13 cellular contexts compared by ENCODE assay signal in genomic region chr20:41309817-41310216, GRCh38. TPM values are rescaled to one million over a fixed set of nuclear protein-coding genes. Genes with fewer than 3 reads are reported as not detected.
A peak's percentile ranks its signal among the peaks of the same experiment; 100 is the strongest.
DNase-seq lines count a peak whose midpoint lies in the region; ATAC-seq and TF ChIP-seq lines count a peak whose summit lies in the region.
"Had no signal": no experiment of that assay in that cellular context is flagged by ENCODE, and none has a peak within 500 bp of the region (broad histone marks: within the 10 kb centered on the region; RNA-seq: fewer than 3 reads in every experiment).

No MANE protein-coding gene starts in this region.

- no peak overlapping the region for H3K4me3 ChIP-seq in heart right ventricle
- no peak overlapping the region for H3K4me3 ChIP-seq in ascending aorta
- no peak overlapping the region for H3K4me3 ChIP-seq in gastroesophageal sphincter
- H3K4me3 ChIP-seq in tibial artery, result no peak overlapping the region
- H3K4me3 ChIP-seq: ovary had no signal

- no peak for TF ChIP-seq CTCF in heart right ventricle (IDR thresholded peaks at IDR 0.05)
- no peak for TF ChIP-seq CTCF in ascending aorta (IDR thresholded peaks at IDR 0.05)
- no peak for TF ChIP-seq CTCF in gastroesophageal sphincter (IDR thresholded peaks at IDR 0.05)
- no peak for TF ChIP-seq CTCF in tibial artery (IDR thresholded peaks at IDR 0.05)
- no peak for TF ChIP-seq CTCF in activated CD8-positive, alpha-beta T cell treated with anti-CD3 and anti-CD28 coated beads for 36 hours (IDR thresholded peaks at IDR 0.05)

- H3K4me1 ChIP-seq in heart right ventricle (peaks cover 5 to 77% (median 39%) of the 10 kb centered on the region in 9 donors), ascending aorta (peaks cover 14 to 36% of the 10 kb centered on the region in 2 donors), gastroesophageal sphincter (peaks cover 29 to 82% (median 31%) of the 10 kb centered on the region in 3 donors), tibial artery (peaks cover 0 to 80% (median 17%) of the 10 kb centered on the region in 4 donors)

- CTCF ChIA-PET in activated CD8-positive, alpha-beta T cell treated with anti-CD3 and anti-CD28 coated beads for 36 hours (lab: Charles Lee), result no interaction called here

- H3K27me3 ChIP-seq in heart right ventricle (no peaks in the 10 kb centered on the region), ascending aorta (no peaks in the 10 kb centered on the region), gastroesophageal sphincter (no peaks in the 10 kb centered on the region), tibial artery (no peaks in the 10 kb centered on the region)
- H3K27me3 ChIP-seq: ovary had no signal

- peaks cover 26% of the 10 kb centered on the region for H3K4me1 Mint-ChIP-seq in activated CD8-positive, alpha-beta T cell treated with anti-CD3 and anti-CD28 coated beads for 36 hours (ENCODE audit: low read depth)
- H3K4me1 Mint-ChIP-seq in activated T-cell treated with anti-CD3 and anti-CD28 coated beads, Interleukin-2, amount 50 U/mL, for 24 hours (ENCODE audit: low read depth), result peaks cover 14% of the 10 kb centered on the region

- no peak overlapping the region for H3K27ac Mint-ChIP-seq in activated CD8-positive, alpha-beta T cell treated with anti-CD3 and anti-CD28 coated beads for 36 hours
- no peak overlapping the region for H3K27ac Mint-ChIP-seq in activated T-cell treated with anti-CD3 and anti-CD28 coated beads, Interleukin-2, amount 50 U/mL, for 24 hours
- H3K27ac Mint-ChIP-seq: stimulated activated naive CD8-positive, alpha-beta T cell treated with anti-CD3 and anti-CD28 coated beads, Interleukin-15, Interleukin-2, amounts not matched to agents 100 ng/mL and 50 ng/mL, for 24 hours had no signal

- ATAC-seq in heart right ventricle (no peak), gastroesophageal sphincter (peak; percentile 34), HG03469 (IDR thresholded peaks at IDR 0.05; ENCODE audit: unreplicated experiment) (no peak)
- ATAC-seq in activated CD8-positive, alpha-beta T cell treated with anti-CD3 and anti-CD28 coated beads for 36 hours, result no peak

- no peaks in the 10 kb centered on the region for H3K27me3 Mint-ChIP-seq in activated CD8-positive, alpha-beta T cell treated with anti-CD3 and anti-CD28 coated beads for 36 hours
- H3K27me3 Mint-ChIP-seq in activated T-cell treated with anti-CD3 and anti-CD28 coated beads, Interleukin-2, amount 50 U/mL, for 24 hours, result no peaks in the 10 kb centered on the region
- H3K27me3 Mint-ChIP-seq: stimulated activated naive CD8-positive, alpha-beta T cell treated with anti-CD3 and anti-CD28 coated beads, Interleukin-15, Interleukin-2, amounts not matched to agents 100 ng/mL and 50 ng/mL, for 24 hours had no signal

- H3K9me3 ChIP-seq in heart right ventricle, result no peaks in the 10 kb centered on the region
- no peaks in the 10 kb centered on the region for H3K9me3 ChIP-seq in ascending aorta
- H3K9me3 ChIP-seq in gastroesophageal sphincter, result no peaks in the 10 kb centered on the region
- H3K9me3 ChIP-seq in tibial artery, result no peaks in the 10 kb centered on the region
- H3K9me3 ChIP-seq: ovary had no signal

- peak overlapping the region in 6 of 10 donors; percentile 18 to 77 (median 43) for H3K27ac ChIP-seq in heart right ventricle
- peak overlapping the region; percentile 67 to 88 for H3K27ac ChIP-seq in ascending aorta
- peak overlapping the region in 3 of 4 donors; percentile 62 to 78 (median 65) for H3K27ac ChIP-seq in gastroesophageal sphincter
- H3K27ac ChIP-seq in tibial artery, result peak overlapping the region; percentile 71 to 76
- H3K27ac ChIP-seq: ovary had no signal

- DNase-seq in heart right ventricle, result no peak
- no peak for DNase-seq in cardiac septum (ENCODE audit: low spot score)
- no peak for DNase-seq in ascending aorta (ENCODE audit: low spot score in 2 of 2)
- no peak for DNase-seq in tibial artery
- DNase-seq in activated CD8-positive, alpha-beta T cell treated with anti-CD3 and anti-CD28 coated beads for 36 hours, result no peak
- no peak for DNase-seq in activated T-cell treated with anti-CD3 and anti-CD28 coated beads, Interleukin-2, amount 50 U/mL, for 24 hours
- DNase-seq: ACHN; activated CD8-positive, alpha-beta memory T cell treated with anti-CD3 and anti-CD28 coated beads, Interleukin-2, amount 50 U/mL, for 48 hours; ovary; stimulated activated CD4-positive, alpha-beta T cell treated with anti-CD3 and anti-CD28 coated beads, Interleukin-2, amount 100 ng/mL, for 48 hours had no signal

- no peaks in the 10 kb centered on the region for H3K9me3 Mint-ChIP-seq in activated CD8-positive, alpha-beta T cell treated with anti-CD3 and anti-CD28 coated beads for 36 hours
- H3K9me3 Mint-ChIP-seq in activated T-cell treated with anti-CD3 and anti-CD28 coated beads, Interleukin-2, amount 50 U/mL, for 24 hours, result no peaks in the 10 kb centered on the region
- H3K9me3 Mint-ChIP-seq: stimulated activated naive CD8-positive, alpha-beta T cell treated with anti-CD3 and anti-CD28 coated beads, Interleukin-15, Interleukin-2, amounts not matched to agents 100 ng/mL and 50 ng/mL, for 24 hours had no signal

- TF ChIP-seq EP300 in gastroesophageal sphincter (IDR thresholded peaks at IDR 0.05), result no peak

- WGBS in heart right ventricle, 2 donors, result 65 to 71% methylated on average over 2 of the region's 2 CpGs
- WGBS in gastroesophageal sphincter (ENCODE audit: low coverage in 1 of 2), 2 donors, result 43 to 46% methylated on average over 2 of the region's 2 CpGs

- no peak for TF ChIP-seq POLR2A in gastroesophageal sphincter (IDR thresholded peaks at IDR 0.05)

- POLR2A ChIA-PET in activated CD8-positive, alpha-beta T cell treated with anti-CD3 and anti-CD28 coated beads for 36 hours (lab: Charles Lee), result interaction anchor here (1.2 kb wide), 1 partner anchor 107 kb away, joined by 3 read pairs; no protein-coding TSS in a partner anchor

- H3K36me3 ChIP-seq in heart right ventricle (no peaks in the 10 kb centered on the region), ascending aorta (no peaks in the 10 kb centered on the region), gastroesophageal sphincter (peaks cover 0 to 9% of the 10 kb centered on the region in 2 donors), tibial artery (no peaks in the 10 kb centered on the region)
- H3K36me3 ChIP-seq: ovary had no signal

- H3K4me3 Mint-ChIP-seq in activated CD8-positive, alpha-beta T cell treated with anti-CD3 and anti-CD28 coated beads for 36 hours, result no peak overlapping the region
- no peak overlapping the region for H3K4me3 Mint-ChIP-seq in activated T-cell treated with anti-CD3 and anti-CD28 coated beads, Interleukin-2, amount 50 U/mL, for 24 hours
- H3K4me3 Mint-ChIP-seq: stimulated activated naive CD8-positive, alpha-beta T cell treated with anti-CD3 and anti-CD28 coated beads, Interleukin-15, Interleukin-2, amounts not matched to agents 100 ng/mL and 50 ng/mL, for 24 hours had no signal

- intact Hi-C loops in heart right ventricle (cut with DNase I), result loop anchor here in 2 of 10 donors (5.0 kb wide), 2 partner anchors 33 to 1733 kb away; no protein-coding TSS in a partner anchor
- intact Hi-C loops in cardiac septum (cut with DNase I), result no loop called here
- intact Hi-C loops in ascending aorta (cut with DNase I), result no loop called here
- intact Hi-C loops in tibial artery (cut with DNase I; ENCODE audit: low total_unique reads), result no loop called here
- intact Hi-C loops in activated CD8-positive, alpha-beta T cell treated with anti-CD3 and anti-CD28 coated beads for 36 hours (cut with micrococcal nuclease), result no loop called here

- H3K36me3 Mint-ChIP-seq in activated CD8-positive, alpha-beta T cell treated with anti-CD3 and anti-CD28 coated beads for 36 hours (ENCODE audit: low read depth), result peaks cover 8% of the 10 kb centered on the region
- no peaks in the 10 kb centered on the region for H3K36me3 Mint-ChIP-seq in activated T-cell treated with anti-CD3 and anti-CD28 coated beads, Interleukin-2, amount 50 U/mL, for 24 hours (ENCODE audit: low read depth)

RNA-seq across cellular contexts. Expression of gene ZHX3, which starts 7.7 kb away (rescaled TPM):
- total RNA-seq in heart right ventricle (10 to 100 TPM; 26.2 to 51.8 (median 31.0) TPM), cardiac septum (33.2 TPM), ascending aorta (53.3 TPM), gastroesophageal sphincter (100 to 1,000 TPM; 121 to 183 (median 155) TPM)
- polyA plus RNA-seq in heart right ventricle, result 10 to 100 TPM in 1 of 2 donors, 1 to 10 TPM in 1; 6.5 to 20.6 TPM
- 10 to 100 TPM; 14.1 to 14.2 TPM for total RNA-seq in activated CD8-positive, alpha-beta T cell treated with anti-CD3 and anti-CD28 coated beads for 36 hours

RNA-seq across cellular contexts. Expression of gene LPIN3, which starts 30.8 kb away (rescaled TPM):
- total RNA-seq in heart right ventricle, result 10 to 100 TPM; 12.5 to 26.5 (median 18.2) TPM
- polyA plus RNA-seq in heart right ventricle, result 10 to 100 TPM; 11.1 to 45.5 TPM
- total RNA-seq in cardiac septum, result 26.9 TPM
- total RNA-seq in ascending aorta, result 63.0 TPM
- 10 to 100 TPM in 2 of 4 donors, 1 to 10 TPM in 2; 5.5 to 16.6 (median 9.1) TPM for total RNA-seq in gastroesophageal sphincter
- under 1 TPM; 0.86 to 0.87 TPM for total RNA-seq in activated CD8-positive, alpha-beta T cell treated with anti-CD3 and anti-CD28 coated beads for 36 hours

RNA-seq across cellular contexts. Expression of gene EMILIN3, which starts 56.8 kb away (rescaled TPM):
- total RNA-seq in heart right ventricle, result 1 to 10 TPM in 8 of 10 donors, under 1 TPM in 2; 0.20 to 5.3 (median 2.8) TPM
- 1 to 10 TPM; 2.1 to 6.4 TPM for polyA plus RNA-seq in heart right ventricle
- 0.51 TPM for total RNA-seq in cardiac septum
- total RNA-seq in ascending aorta, result 0.53 TPM
- total RNA-seq in gastroesophageal sphincter, result 1 to 10 TPM; 1.1 to 3.6 (median 2.9) TPM
- not detected for total RNA-seq in activated CD8-positive, alpha-beta T cell treated with anti-CD3 and anti-CD28 coated beads for 36 hours
